Comparison of ENCODE assay signal across 10 cellular contexts in the genomic region with DNA sequence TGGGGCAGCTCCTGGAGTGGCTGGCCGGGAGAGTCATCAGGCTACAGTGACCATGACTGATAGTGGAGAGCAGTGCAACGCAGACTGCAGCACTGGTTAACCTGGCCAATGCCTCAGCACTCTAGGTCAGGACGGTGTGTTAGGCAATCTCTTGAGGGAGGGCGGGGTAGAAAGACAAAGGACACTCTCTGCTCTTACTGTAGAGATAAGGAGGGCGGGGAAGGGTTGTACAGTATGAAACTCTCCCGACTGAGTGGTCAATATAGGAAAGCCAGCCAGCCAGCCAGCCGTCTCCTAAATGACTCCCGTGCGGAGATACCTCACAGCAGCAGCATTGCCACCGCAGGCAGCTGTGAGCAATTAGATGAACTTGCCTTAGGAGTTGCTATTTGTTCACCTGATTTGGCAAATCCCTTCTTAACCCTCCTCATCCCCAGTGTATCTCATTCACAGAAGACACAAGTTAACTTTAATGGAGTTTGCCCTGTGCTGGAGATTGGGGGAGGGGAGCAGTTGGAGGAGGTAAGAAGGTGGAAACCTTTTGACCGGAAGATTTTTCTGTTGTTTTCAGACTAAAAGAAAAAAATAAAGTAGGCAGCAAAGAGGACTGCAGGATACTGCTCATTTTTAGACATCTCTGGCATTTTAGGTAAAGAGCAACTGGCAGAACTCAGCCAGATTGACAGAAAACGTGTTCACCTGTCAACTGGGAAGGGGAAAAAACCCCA.
DNase-seq lines count a peak whose midpoint lies in the region; ATAC-seq, FAIRE-seq and TF ChIP-seq lines count a peak whose summit lies in the region.
"Had no signal": no experiment of that assay in that cellular context is flagged by ENCODE, and none has a peak within 500 bp of the region (broad histone marks: within the 10 kb centered on the region; RNA-seq: fewer than 3 reads in every experiment).

No MANE protein-coding gene starts in this region.

- H3K4me2 ChIP-seq in K562 (ENCODE audit: insufficient read depth, low read length): no peak overlapping the region
- H3K4me2 ChIP-seq in OCI-LY7 (ENCODE audit: low read length): no peak overlapping the region

- WGBS in K562 (ENCODE audit: insufficient coverage, low coverage, missing lambda C conversion rate): 3% methylated on average over 12 of the region's 12 CpGs

- TF ChIP-seq POLR2A in K562 (conservative IDR thresholded peaks at IDR 0.05): no peak

- no peak for DNase-seq in left ventricle myocardium inferior
- no peak for DNase-seq in right atrium auricular region (ENCODE audit: low spot score)
- DNase-seq in K562 (ENCODE audit: extremely low read depth in 1 of 4, low spot score in 3 of 4): peak in 3 of 4 experiments; percentile 8 to 24 (median 9)
- DNase-seq in lower lobe of right lung: no peak
- no peak for DNase-seq in type B pancreatic cell (ENCODE audit: extremely low spot score, unreplicated experiment)
- DNase-seq in OCI-LY7 (ENCODE audit: low spot score): no peak
- no peak for DNase-seq in NCI-H2107 (lab: John Stamatoyannopoulos, UW)

- peaks cover 77% of the 10 kb centered on the region for H3K27me3 Mint-ChIP-seq in type B pancreatic cell

- POLR2A ChIA-PET in K562 (lab: Yijun Ruan, JAX) (no interaction called here), OCI-LY7 (lab: Charles Lee) (no interaction called here)

- no TSS peak for BruUV-seq in K562 (replicated peaks; lab: Mats Ljungman, UMichigan)
- BruUV-seq in OCI-LY7 (replicated peaks; lab: Mats Ljungman, UMichigan): no TSS peak

- peaks cover 9% of the 10 kb centered on the region for H3K4me1 Mint-ChIP-seq in type B pancreatic cell (ENCODE audit: unreplicated experiment)

- H3K9me2 ChIP-seq in OCI-LY7 (ENCODE audit: insufficient read depth, low read length): no peaks in the 10 kb centered on the region

- no peak for TF ChIP-seq CTCF in left ventricle myocardium inferior (IDR thresholded peaks at IDR 0.05; ENCODE audit: borderline replicate concordance)
- TF ChIP-seq CTCF in right atrium auricular region (IDR thresholded peaks at IDR 0.05): no peak
- TF ChIP-seq CTCF in K562 (IDR thresholded peaks at IDR 0.05 in 2 of 3, conservative IDR thresholded peaks at IDR 0.05 in 1 of 3; ENCODE audit: insufficient read depth in 2 of 3, low read depth in 1 of 3, low read length in 3 of 3): no peak
- TF ChIP-seq CTCF in lower lobe of right lung (IDR thresholded peaks at IDR 0.05): no peak
- no peak for TF ChIP-seq CTCF in type B pancreatic cell (conservative IDR thresholded peaks at IDR 0.05)
- TF ChIP-seq CTCF in OCI-LY7 (conservative IDR thresholded peaks at IDR 0.05; ENCODE audit: low read length): no peak

- H3K4me3 ChIP-seq in left ventricle myocardium inferior (peak overlapping the region; percentile 65), right atrium auricular region (peak overlapping the region in 1 of 2 donors; percentile 53), K562 (no peak overlapping the region), lower lobe of right lung (peak overlapping the region; percentile 54), OCI-LY7 (ENCODE audit: low read depth, low read length, poor library complexity, severe bottlenecking) (no peak overlapping the region)

- intact Hi-C loops in left ventricle myocardium inferior (cut with micrococcal nuclease) (no loop called here), K562 (cut with micrococcal nuclease) (no loop called here), lower lobe of right lung (cut with DNase I) (no loop called here), OCI-LY7 (cut with micrococcal nuclease; ENCODE audit: unreplicated experiment) (no loop called here)

- H3K9me1 ChIP-seq in K562 (ENCODE audit: control insufficient read depth, insufficient read depth, low read length): no peaks in the 10 kb centered on the region

- no peaks in the 10 kb centered on the region for H3K36me3 ChIP-seq in left ventricle myocardium inferior
- no peaks in the 10 kb centered on the region for H3K36me3 ChIP-seq in right atrium auricular region
- no peaks in the 10 kb centered on the region for H3K36me3 ChIP-seq in K562 (ENCODE audit: control insufficient read depth, insufficient read depth, low read length)
- no peaks in the 10 kb centered on the region for H3K36me3 ChIP-seq in lower lobe of right lung
- H3K36me3 ChIP-seq in OCI-LY7 (ENCODE audit: insufficient read depth, low read length): no peaks in the 10 kb centered on the region

- H3K36me3 Mint-ChIP-seq in type B pancreatic cell: no peaks in the 10 kb centered on the region

- no peak overlapping the region for H3K27ac ChIP-seq in left ventricle myocardium inferior (replicated peaks)
- H3K27ac ChIP-seq in right atrium auricular region: no peak overlapping the region
- H3K27ac ChIP-seq in K562 (ENCODE audit: extremely low read depth, low read depth, low read length): no peak overlapping the region
- H3K27ac ChIP-seq in lower lobe of right lung: no peak overlapping the region
- H3K27ac ChIP-seq in OCI-LY7 (ENCODE audit: low read depth, low read length, poor library complexity, severe bottlenecking): no peak overlapping the region

- peaks cover 14% of the 10 kb centered on the region for H3K4me1 ChIP-seq in left ventricle myocardium inferior
- H3K4me1 ChIP-seq in right atrium auricular region: peaks cover 0 to 5% of the 10 kb centered on the region in 2 donors
- H3K4me1 ChIP-seq in K562 (replicated peaks in 1 of 2; ENCODE audit: control insufficient read depth in 2 of 2, insufficient read depth in 2 of 2, low read length in 2 of 2): peaks cover 0 to 11% of the 10 kb centered on the region in 2 experiments; a peak in 1 of 5 replicates
- H3K4me1 ChIP-seq in lower lobe of right lung: peaks cover 20% of the 10 kb centered on the region
- no peaks in the 10 kb centered on the region for H3K4me1 ChIP-seq in OCI-LY7 (ENCODE audit: insufficient read depth, low read length, poor library complexity, severe bottlenecking)

- H3K9me3 ChIP-seq in left ventricle myocardium inferior (replicated peaks): no peaks in the 10 kb centered on the region
- no peaks in the 10 kb centered on the region for H3K9me3 ChIP-seq in right atrium auricular region
- no peaks in the 10 kb centered on the region for H3K9me3 ChIP-seq in K562 (replicated peaks; ENCODE audit: control insufficient read depth, insufficient read depth, low read depth, low read length)
- no peaks in the 10 kb centered on the region for H3K9me3 ChIP-seq in lower lobe of right lung
- H3K9me3 ChIP-seq in OCI-LY7 (ENCODE audit: low read length): no peaks in the 10 kb centered on the region

- no peak overlapping the region for H3K27ac Mint-ChIP-seq in type B pancreatic cell

- no peak for TF ChIP-seq EP300 in K562 (IDR thresholded peaks at IDR 0.05; ENCODE audit: low read length)

- no peak for TF ChIP-seq RAD21 in K562 (CRISPR knock-in tag; conservative IDR thresholded peaks at IDR 0.05 in 1 of 2, IDR thresholded peaks at IDR 0.05 in 1 of 2)

- H3K4me3 Mint-ChIP-seq in type B pancreatic cell: peak overlapping the region; percentile 86

- CTCF ChIA-PET in K562 (lab: Yijun Ruan, JAX; ENCODE audit: low intra/inter-chr PET ratio) (no interaction called here), OCI-LY7 (lab: Charles Lee; ENCODE audit: unreplicated experiment) (no interaction called here)

- no peak overlapping the region for H3K9ac ChIP-seq in K562 (ENCODE audit: insufficient read depth in 1 of 2, low read depth in 2 of 2, low read length in 2 of 2)

- in situ Hi-C loops in K562 (cut with MboI): no loop called here

- H2AFZ ChIP-seq in K562 (ENCODE audit: low read depth, low read length): no peak overlapping the region
- H2AFZ ChIP-seq in OCI-LY7 (ENCODE audit: low read length): no peak overlapping the region

- FAIRE-seq in K562 (lab: Jason Lieb, UNC): no peak
- FAIRE-seq: D721Med, TTC549 had no signal

- H3K79me2 ChIP-seq in K562 (ENCODE audit: control insufficient read depth, insufficient read depth, low read length) (no peaks in the 10 kb centered on the region), OCI-LY7 (ENCODE audit: insufficient read depth, low read depth, low read length) (no peaks in the 10 kb centered on the region)

- ATAC-seq in K562: peak; percentile 90
- peak; percentile 28 to 55 for ATAC-seq in lower lobe of right lung
- ATAC-seq in GM21737 (IDR thresholded peaks at IDR 0.05; ENCODE audit: unreplicated experiment): no peak

- H3K27me3 ChIP-seq in left ventricle myocardium inferior (ENCODE audit: low read depth): peaks cover 95% of the 10 kb centered on the region
- H3K27me3 ChIP-seq in right atrium auricular region: no peaks in the 10 kb centered on the region
- peaks cover 11 to 20% of the 10 kb centered on the region in 2 experiments; a peak in 4 of 5 replicates for H3K27me3 ChIP-seq in K562 (ENCODE audit: control insufficient read depth in 2 of 2, insufficient read depth in 2 of 2, low read length in 2 of 2)
- H3K27me3 ChIP-seq in lower lobe of right lung (ENCODE audit: low read depth): peaks cover 35% of the 10 kb centered on the region

- H4K20me1 ChIP-seq in K562 (replicated peaks; ENCODE audit: control insufficient read depth, insufficient read depth, low read length) (no peaks in the 10 kb centered on the region; the same call in 1 of the 2 replicates), OCI-LY7 (ENCODE audit: insufficient read depth, low read length) (no peaks in the 10 kb centered on the region)

- no peaks in the 10 kb centered on the region for H3K9me3 Mint-ChIP-seq in type B pancreatic cell

TF ChIP-seq in K562, 482 proteins besides CTCF, POLR2A, EP300 and RAD21 (continues in another document):
- no peak for TF ChIP-seq CEBPG (CRISPR knock-in tag; IDR thresholded peaks at IDR 0.05)
- TF ChIP-seq CEBPG (tag; conservative IDR thresholded peaks at IDR 0.05 in 1 of 2, IDR thresholded peaks at IDR 0.05 in 1 of 2): peak; percentile 51 to 55; a peak in 2 of 4 replicates
- TF ChIP-seq, protein P1, sequence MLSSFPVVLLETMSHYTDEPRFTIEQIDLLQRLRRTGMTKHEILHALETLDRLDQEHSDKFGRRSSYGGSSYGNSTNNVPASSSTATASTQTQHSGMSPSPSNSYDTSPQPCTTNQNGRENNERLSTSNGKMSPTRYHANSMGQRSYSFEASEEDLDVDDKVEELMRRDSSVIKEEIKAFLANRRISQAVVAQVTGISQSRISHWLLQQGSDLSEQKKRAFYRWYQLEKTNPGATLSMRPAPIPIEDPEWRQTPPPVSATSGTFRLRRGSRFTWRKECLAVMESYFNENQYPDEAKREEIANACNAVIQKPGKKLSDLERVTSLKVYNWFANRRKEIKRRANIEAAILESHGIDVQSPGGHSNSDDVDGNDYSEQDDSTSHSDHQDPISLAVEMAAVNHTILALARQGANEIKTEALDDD (IDR thresholded peaks at IDR 0.05): peak; percentile 17; the same call in 1 of the 2 replicates
- no peak for TF ChIP-seq ZFX (CRISPR knock-in tag; IDR thresholded peaks at IDR 0.05)
- TF ChIP-seq CEBPB (tag; IDR thresholded peaks at IDR 0.05): peak; percentile 90

Comparison
In these comparisons a context has a peak if more than half of its experiments do, and no peak if none do; other contexts are left out.
1. DNase-seq: peak in K562 (3 of 4); none in left ventricle myocardium inferior (single experiment), right atrium auricular region (single experiment), lower lobe of right lung (single experiment), type B pancreatic cell (single experiment), OCI-LY7 (single experiment) and NCI-H2107 (single experiment).
2. H3K4me3 ChIP-seq: peak in left ventricle myocardium inferior (single experiment) and lower lobe of right lung (single experiment); none in K562 (single experiment) and OCI-LY7 (single experiment).